1 cellular context compared by ENCODE assay signal in genomic region chr4:17576932-17577659, GRCh38.
TF ChIP-seq lines count a peak whose summit lies in the region.

TSS of gene LAP3 (plus strand) at chr4:17577198. CDS start at chr4:17577466, 268 bp downstream.

TF ChIP-seq in neural cell, 6 proteins besides CTCF, POLR2A, EP300 and RAD21 (continued from another document):
- peak; percentile 25 for TF ChIP-seq POLR2AphosphoS5 (IDR thresholded peaks at IDR 0.05)
